Comparison of ENCODE assay signal across 8 cellular contexts in the genomic region with DNA sequence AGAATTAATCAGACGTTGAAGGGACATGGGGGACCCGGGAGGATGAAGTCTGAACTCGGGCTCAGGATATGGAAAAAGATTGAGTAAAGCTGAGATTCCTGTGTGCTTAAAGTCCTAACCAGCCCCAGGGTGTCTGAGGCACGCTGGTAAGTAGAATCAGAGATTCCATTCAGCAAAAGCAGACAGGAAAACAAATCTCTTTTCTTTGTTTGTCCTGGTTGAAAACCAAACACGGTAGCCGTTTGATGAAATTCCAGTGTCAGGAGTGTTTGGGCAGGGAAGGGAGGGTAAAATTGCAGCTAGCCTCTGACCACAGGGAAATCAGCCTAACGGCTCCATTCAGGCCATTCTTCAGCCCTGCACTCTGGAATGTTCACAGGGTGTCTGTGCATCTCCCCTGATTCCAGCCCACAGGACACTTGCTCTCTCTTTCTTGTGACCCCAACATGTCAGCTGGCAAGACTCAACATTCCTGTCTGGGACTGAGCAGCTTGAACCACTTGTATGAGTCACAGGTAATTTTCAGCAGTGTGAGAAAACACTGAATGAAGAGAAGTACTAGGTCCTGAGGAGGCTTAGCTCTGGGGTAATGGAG.
DNase-seq lines count a peak whose midpoint lies in the region; ATAC-seq lines count a peak whose summit lies in the region.

No MANE protein-coding gene starts in this region.

- ATAC-seq in GM19463 (IDR thresholded peaks at IDR 0.05; ENCODE audit: unreplicated experiment), result no peak

- peak overlapping the region; percentile 12 for H3K27ac ChIP-seq in muscle layer of duodenum (ENCODE audit: low read length)

- H3K9me3 ChIP-seq in muscle layer of duodenum (ENCODE audit: control insufficient read depth in 1 of 2, low read length in 2 of 2), result no peaks in the 10 kb centered on the region

- H3K4me3 ChIP-seq in muscle layer of duodenum (ENCODE audit: low read depth in 1 of 2, low read length in 2 of 2), result no peak overlapping the region

- DNase-seq in GM03348 (ENCODE audit: low spot score) (peak; percentile 85), NCI-H526 (lab: John Stamatoyannopoulos, UW) (peak; percentile 39 to 63), ecto neural progenitor cell (ENCODE audit: low spot score) (peak; percentile 73), NCI-H1436 treated with DMSO at 0.1 percent for 48 hours (lab: John Stamatoyannopoulos, UW) (no peak), NCI-H446 treated with DMSO at 0.1 percent for 48 hours (lab: John Stamatoyannopoulos, UW) (no peak)
- no peak for DNase-seq in stimulated activated CD4-positive, alpha-beta T cell treated with anti-CD3 and anti-CD28 coated beads, Interleukin-15, amount 100 ng/mL, for 24 hours

- H3K4me1 ChIP-seq in muscle layer of duodenum (ENCODE audit: control insufficient read depth in 1 of 2, insufficient read depth in 2 of 2, low read length in 2 of 2), result peaks cover 11 to 15% of the 10 kb centered on the region in 2 donors

- H3K27me3 ChIP-seq in muscle layer of duodenum (ENCODE audit: low read depth, low read length), result no peaks in the 10 kb centered on the region

- H3K36me3 ChIP-seq in muscle layer of duodenum (ENCODE audit: control insufficient read depth in 1 of 2, insufficient read depth in 2 of 2, low read length in 2 of 2), result no peaks in the 10 kb centered on the region

Comparison
In these comparisons a context has a peak if more than half of its experiments do, and no peak if none do; other contexts are left out.
1. DNase-seq: peak in GM03348 (single experiment), NCI-H526 (2 of 2) and ecto neural progenitor cell (single experiment); none in NCI-H1436 treated with DMSO at 0.1 percent for 48 hours (single experiment), NCI-H446 treated with DMSO at 0.1 percent for 48 hours (single experiment) and stimulated activated CD4-positive, alpha-beta T cell treated with anti-CD3 and anti-CD28 coated beads, Interleukin-15, amount 100 ng/mL, for 24 hours (single experiment).